1 cellular context compared by ENCODE assay signal in the genomic region with DNA sequence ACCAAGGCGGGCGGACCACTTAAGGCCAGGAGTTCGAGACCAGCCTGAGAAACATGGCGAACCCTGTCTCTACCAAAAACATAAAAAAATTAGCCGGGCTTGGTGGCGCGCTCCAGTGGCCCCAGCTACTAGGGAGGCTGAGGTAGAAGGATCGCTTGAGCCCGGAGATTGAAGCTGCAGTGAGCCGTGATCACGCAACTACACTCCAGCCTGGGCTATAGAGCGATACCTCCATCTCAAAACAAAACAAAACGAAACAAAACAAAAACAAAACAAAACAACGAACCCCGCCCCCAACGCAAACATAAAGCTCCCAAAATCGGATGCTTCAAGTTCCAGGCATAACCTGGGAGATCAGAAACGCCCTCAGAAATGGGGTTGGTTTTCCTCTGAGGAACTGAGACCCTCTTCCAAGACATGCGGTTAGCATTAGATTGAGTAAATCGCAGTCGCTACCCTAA.
TF ChIP-seq lines count a peak whose summit lies in the region.

No MANE protein-coding gene starts in this region.

TF ChIP-seq in endothelial cell of umbilical vein, 7 proteins besides CTCF, POLR2A, EP300 and RAD21:
- TF ChIP-seq, protein P1, sequence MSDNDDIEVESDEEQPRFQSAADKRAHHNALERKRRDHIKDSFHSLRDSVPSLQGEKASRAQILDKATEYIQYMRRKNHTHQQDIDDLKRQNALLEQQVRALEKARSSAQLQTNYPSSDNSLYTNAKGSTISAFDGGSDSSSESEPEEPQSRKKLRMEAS (IDR thresholded peaks at IDR 0.05; ENCODE audit: insufficient read depth, insufficient read length), result no peak
- TF ChIP-seq GATA2 (IDR thresholded peaks at IDR 0.05; ENCODE audit: insufficient read depth, insufficient read length, low read depth, low read length) (no peak), POLR2AphosphoS5 (IDR thresholded peaks at IDR 0.05; ENCODE audit: insufficient read depth, low read depth, low read length) (no peak), EZH2 (IDR thresholded peaks at IDR 0.05; ENCODE audit: borderline replicate concordance, low read depth, low read length, severe bottlenecking) (no peak), JUN (IDR thresholded peaks at IDR 0.05; ENCODE audit: borderline replicate concordance, insufficient read depth, insufficient read length, low read depth) (no peak), MYC (IDR thresholded peaks at IDR 0.05; ENCODE audit: low read depth, low read length) (no peak), FOS (IDR thresholded peaks at IDR 0.05; ENCODE audit: borderline replicate concordance, insufficient read depth, low read length) (no peak)
